In the genomic region with DNA sequence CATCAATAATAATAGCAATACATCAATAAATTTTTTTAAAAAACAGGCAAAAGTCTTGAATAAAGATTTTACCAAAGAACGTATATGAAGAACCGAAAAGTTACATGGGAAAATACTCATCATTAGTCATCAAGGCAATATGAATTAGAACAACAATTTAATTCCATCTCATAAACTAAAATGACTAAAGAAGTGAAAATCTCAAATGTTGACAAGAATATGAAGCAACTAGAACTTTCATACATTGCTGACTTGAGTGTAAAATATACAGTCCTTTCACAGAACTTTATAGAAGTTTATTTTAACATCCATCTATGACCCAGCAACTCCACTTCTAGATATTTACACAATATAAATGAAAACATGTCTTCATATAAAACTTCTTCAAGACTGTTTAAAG, we compare ENCODE assay signal across 20 cellular contexts. TPM values are rescaled to one million over a fixed set of nuclear protein-coding genes. Genes with fewer than 3 reads are reported as not detected.
DNase-seq lines count a peak whose midpoint lies in the region; ATAC-seq, FAIRE-seq and TF ChIP-seq lines count a peak whose summit lies in the region.
"Had no signal": no experiment of that assay in that cellular context is flagged by ENCODE, and none has a peak within 500 bp of the region (broad histone marks: within the 10 kb centered on the region; RNA-seq: fewer than 3 reads in every experiment).

No MANE protein-coding gene starts in this region.

- H3K9me1 ChIP-seq in keratinocyte (ENCODE audit: control insufficient read depth, extremely low read depth, insufficient read depth, low read length) = no peaks in the 10 kb centered on the region

- intact Hi-C loops in HCT116 (cut with micrococcal nuclease) (no loop called here), mammary epithelial cell (cut with micrococcal nuclease) (no loop called here)

- FAIRE-seq in A204.1 (lab: Jason Lieb, UNC) = peak; percentile 11
- FAIRE-seq in keratinocyte (lab: Jason Lieb, UNC) = no peak
- FAIRE-seq: H54 had no signal

- H3K27ac ChIP-seq in HCT116 (ENCODE audit: low read depth, low read length) (peak overlapping the region; percentile 75; the same call in 1 of the 2 replicates), mammary epithelial cell (ENCODE audit: insufficient read depth, low read depth, low read length) (peak overlapping the region; percentile 22), keratinocyte (ENCODE audit: control insufficient read depth, insufficient read depth, low read length) (peak overlapping the region; percentile 65), tibial nerve (no peak overlapping the region)
- H3K27ac ChIP-seq: C4-2B had no signal

- H2AFZ ChIP-seq in HCT116 (ENCODE audit: low read depth, low read length, poor library complexity, severe bottlenecking) = no peak overlapping the region
- H2AFZ ChIP-seq in mammary epithelial cell (ENCODE audit: low read depth, low read length) = no peak overlapping the region
- no peak overlapping the region for H2AFZ ChIP-seq in keratinocyte (ENCODE audit: control insufficient read depth, low read length)

- POLR2A ChIA-PET in HCT116 (lab: Charles Lee) = interaction anchor here (1.0 kb wide), 2 partner anchors 11 to 35 kb away, joined by 3 to 4 read pairs; partner anchors contain the start of gene ABHD10

- no peak overlapping the region for H3K4me2 ChIP-seq in HCT116 (ENCODE audit: low read length)
- H3K4me2 ChIP-seq in mammary epithelial cell (ENCODE audit: insufficient read depth, low read depth, low read length) = no peak overlapping the region
- H3K4me2 ChIP-seq in keratinocyte (ENCODE audit: control insufficient read depth, extremely low read depth, insufficient read depth, low read depth, low read length) = no peak overlapping the region

- CTCF ChIA-PET in HCT116 (lab: Charles Lee) (no interaction called here), mammary epithelial cell (lab: Charles Lee; ENCODE audit: low non-redundant PET) (no interaction called here)

- H3K9ac ChIP-seq in HCT116 (ENCODE audit: low read length) = no peak overlapping the region
- H3K9ac ChIP-seq in mammary epithelial cell (ENCODE audit: insufficient read depth, low read length) = no peak overlapping the region
- no peak overlapping the region for H3K9ac ChIP-seq in keratinocyte (ENCODE audit: control insufficient read depth, extremely low read depth, insufficient read depth, low read length)

- no peak for TF ChIP-seq CTCF in HCT116 (IDR thresholded peaks at IDR 0.05 in 2 of 3, conservative IDR thresholded peaks at IDR 0.05 in 1 of 3; ENCODE audit: borderline replicate concordance in 1 of 3, insufficient read depth in 1 of 3, low read depth in 2 of 3, low read length in 2 of 3)
- TF ChIP-seq CTCF in mammary epithelial cell (conservative IDR thresholded peaks at IDR 0.05 in 1 of 2, IDR thresholded peaks at IDR 0.05 in 1 of 2; ENCODE audit: extremely low read depth in 1 of 2, insufficient read depth in 1 of 2, low read depth in 1 of 2, low read length in 2 of 2) = no peak
- TF ChIP-seq CTCF in keratinocyte (optimal IDR thresholded peaks at IDR 0.05 in 1 of 3, IDR thresholded peaks at IDR 0.05 in 1 of 3, conservative IDR thresholded peaks at IDR 0.05 in 1 of 3; ENCODE audit: extremely low read depth in 1 of 3, insufficient read depth in 2 of 3, low read length in 3 of 3) = no peak
- TF ChIP-seq CTCF in tibial nerve (IDR thresholded peaks at IDR 0.05) = no peak

- no peaks in the 10 kb centered on the region for H3K27me3 ChIP-seq in HCT116 (ENCODE audit: insufficient read depth, low read length)
- no peaks in the 10 kb centered on the region for H3K27me3 ChIP-seq in mammary epithelial cell (ENCODE audit: insufficient read depth, low read length)
- no peaks in the 10 kb centered on the region for H3K27me3 ChIP-seq in keratinocyte (ENCODE audit: control insufficient read depth, extremely low read depth, insufficient read depth, low read length)
- H3K27me3 ChIP-seq in tibial nerve = no peaks in the 10 kb centered on the region

- in situ Hi-C loops in mammary epithelial cell (cut with MboI; ENCODE audit: low sequenced_read_pairs in 2 of 2) = no loop called here

- H3K9me3 ChIP-seq in HCT116 (ENCODE audit: control insufficient read depth in 1 of 2, insufficient read depth in 1 of 2, low read depth in 1 of 2, low read length in 2 of 2) (no peaks in the 10 kb centered on the region), mammary epithelial cell (replicated peaks; ENCODE audit: insufficient read depth, low read length) (no peaks in the 10 kb centered on the region), keratinocyte (ENCODE audit: control insufficient read depth, low read depth, low read length) (no peaks in the 10 kb centered on the region), tibial nerve (no peaks in the 10 kb centered on the region)

- H3K4me3 ChIP-seq in HCT116 (replicated peaks in 1 of 2; ENCODE audit: low read depth in 1 of 2, low read length in 2 of 2) = no peak overlapping the region
- H3K4me3 ChIP-seq in mammary epithelial cell (replicated peaks in 1 of 3; ENCODE audit: insufficient read depth in 1 of 3, low read depth in 2 of 3, low read length in 3 of 3) = no peak overlapping the region
- H3K4me3 ChIP-seq in keratinocyte (ENCODE audit: control insufficient read depth in 2 of 3, extremely low read depth in 1 of 3, insufficient read depth in 2 of 3, low read depth in 1 of 3, low read length in 3 of 3) = no peak overlapping the region
- H3K4me3 ChIP-seq in tibial nerve = no peak overlapping the region

- H3K79me2 ChIP-seq in HCT116 (ENCODE audit: insufficient read depth, low read length) (no peaks in the 10 kb centered on the region; the same call in 1 of the 2 replicates), mammary epithelial cell (ENCODE audit: insufficient read depth, low read length) (peaks cover 10% of the 10 kb centered on the region), keratinocyte (ENCODE audit: control insufficient read depth, insufficient read depth, low read length) (no peaks in the 10 kb centered on the region)

- DNase-seq in HCT116 (ENCODE audit: low read depth, low spot score) (no peak), mammary epithelial cell (no peak), keratinocyte (ENCODE audit: low read depth, low spot score) (no peak), NCI-H1436 treated with DMSO at 0.1 percent for 48 hours (lab: John Stamatoyannopoulos, UW) (no peak), cerebellar cortex (ENCODE audit: low spot score) (no peak), tibial nerve (ENCODE audit: low spot score in 2 of 2) (no peak)
- DNase-seq: Kasumi-1, NCI-H1417, NCI-H2029, NCI-H2171, NCI-H748 treated with DMSO at 0.1 percent for 48 hours, OCI-M1 had no signal

- RAD21 ChIA-PET in HCT116 (lab: Charles Lee; ENCODE audit: low non-redundant PET in 1 of 2, low total read pairs in 2 of 2, uncharacterized antibody in 2 of 2, unreplicated experiment in 2 of 2) = no interaction called here

- no peak for TF ChIP-seq EP300 in tibial nerve (IDR thresholded peaks at IDR 0.05)

- TF ChIP-seq POLR2A in HCT116 (IDR thresholded peaks at IDR 0.05; ENCODE audit: borderline replicate concordance, extremely low read depth, insufficient read depth, insufficient read length) (no peak), tibial nerve (IDR thresholded peaks at IDR 0.05) (no peak)

- no peak for TF ChIP-seq RAD21 in HCT116 (IDR thresholded peaks at IDR 0.05; ENCODE audit: low read depth)

- H3K36me3 ChIP-seq in HCT116 (ENCODE audit: control insufficient read depth in 1 of 2, insufficient read depth in 2 of 2, low read length in 2 of 2) (peaks cover 19 to 52% of the 10 kb centered on the region in 2 experiments), mammary epithelial cell (ENCODE audit: insufficient read depth, low read length) (peaks cover 41% of the 10 kb centered on the region), keratinocyte (ENCODE audit: control insufficient read depth in 2 of 2, extremely low read depth in 1 of 2, insufficient read depth in 2 of 2, low read length in 2 of 2) (peaks cover 32 to 33% of the 10 kb centered on the region in 2 experiments), tibial nerve (peaks cover 0 to 60% (median 0%) of the 10 kb centered on the region in 3 donors)

- 68% methylated on average over 2 of the region's 2 CpGs for WGBS in mammary epithelial cell (ENCODE audit: low coverage, missing lambda C conversion rate)
- WGBS in tibial nerve, 2 donors = 92% methylated on average over 2 of the region's 2 CpGs

- dilution Hi-C loops in mammary epithelial cell (cut with HindIII; ENCODE audit: low sequenced_read_pairs) (loop anchor here (25.0 kb wide), 1 partner anchor 356 kb away; the partner anchor contains the start of gene ZBED2), keratinocyte (cut with MboI; ENCODE audit: extremely low pct_ligation_motif_present, low sequenced_read_pairs) (no loop called here)

- ATAC-seq in HCT116 (no peak), GM21529 (IDR thresholded peaks at IDR 0.05; ENCODE audit: unreplicated experiment) (no peak)

- BruUV-seq in HCT116 (replicated peaks; lab: Mats Ljungman, UMichigan) = no TSS peak
- TSS peak; percentile 8 for BruUV-seq in mammary epithelial cell (replicated peaks; lab: Mats Ljungman, UMichigan)

- no peaks in the 10 kb centered on the region for H4K20me1 ChIP-seq in HCT116 (ENCODE audit: insufficient read depth)
- no peaks in the 10 kb centered on the region for H4K20me1 ChIP-seq in mammary epithelial cell (ENCODE audit: insufficient read depth, low read length)
- no peaks in the 10 kb centered on the region for H4K20me1 ChIP-seq in keratinocyte (ENCODE audit: control insufficient read depth, extremely low read depth, insufficient read depth, low read length)

- H3K9me2 ChIP-seq in HCT116 (ENCODE audit: insufficient read depth) = no peaks in the 10 kb centered on the region

- H3K4me1 ChIP-seq in HCT116 (ENCODE audit: control insufficient read depth in 1 of 2, insufficient read depth in 2 of 2, low read length in 2 of 2) (peaks cover 27 to 46% of the 10 kb centered on the region in 2 experiments), mammary epithelial cell (ENCODE audit: insufficient read depth, low read length) (peaks cover 6% of the 10 kb centered on the region), keratinocyte (ENCODE audit: control insufficient read depth, extremely low read depth, insufficient read depth, low read length) (peaks cover 14% of the 10 kb centered on the region), tibial nerve (no peaks in the 10 kb centered on the region)

RNA-seq across cellular contexts. Expression of gene ABHD10, which starts 35.3 kb away (rescaled TPM):
- 295 TPM for total RNA-seq in HCT116 (2021; ENCODE audit: unreplicated experiment)
- polyA plus RNA-seq in HCT116 (2012) = 142 and 150 TPM in 2 replicates
- total RNA-seq in mammary epithelial cell = 10 to 100 TPM; 14.8 to 23.1 TPM
- polyA plus RNA-seq in mammary epithelial cell = 18.5 TPM
- polyA minus RNA-seq in mammary epithelial cell = 8.7 TPM
- polyA plus RNA-seq in keratinocyte = 12.0 to 22.2 TPM (median 13.2 TPM) in 3 replicates
- polyA plus RNA-seq in keratinocyte (2011; ENCODE audit: low read depth) = 3.9 TPM
- polyA plus RNA-seq in keratinocyte (2011; cell fraction: cytosol; rRNA removed) = 6.9 and 15.9 TPM in 2 replicates
- 12.9 and 17.7 TPM in 2 replicates for polyA plus RNA-seq in keratinocyte (2011; cell fraction: nucleus; rRNA removed)
- 7.6 and 11.3 TPM in 2 replicates for polyA plus RNA-seq in keratinocyte (2012; ENCODE audit: low replicate concordance)
- polyA minus RNA-seq in keratinocyte = 1.7 to 17.9 TPM (median 8.0 TPM) in 3 replicates
- polyA minus RNA-seq in keratinocyte (2011; cell fraction: cytosol; rRNA and poly(A)+ RNA removed) = 16.1 TPM
- 10.8 and 40.9 TPM in 2 replicates for polyA minus RNA-seq in keratinocyte (2011; cell fraction: nucleus; rRNA and poly(A)+ RNA removed)
- 10 to 100 TPM; 11.7 to 28.8 (median 19.4) TPM for total RNA-seq in tibial nerve

RNA-seq across cellular contexts. Expression of gene TAGLN3, which starts 55.2 kb away (rescaled TPM):
- total RNA-seq in HCT116 (2021; ENCODE audit: unreplicated experiment) (0.64 TPM), mammary epithelial cell (1 to 10 TPM in 1 of 2 donors, under 1 TPM in 1; 0.50 to 5.3 TPM), tibial nerve (1 to 10 TPM in 1 of 4 donors, not detected in 3; 3.1 TPM)
- 0.35 and 0.47 TPM in 2 replicates for polyA plus RNA-seq in HCT116 (2012)
- polyA plus RNA-seq in mammary epithelial cell (16.4 TPM), keratinocyte (6.4 to 8.9 TPM (median 8.5 TPM) in 3 replicates)
- polyA minus RNA-seq in mammary epithelial cell (21.2 TPM), keratinocyte (2.5 to 6.7 TPM (median 2.5 TPM) in 3 replicates)
- 1.9 TPM for polyA plus RNA-seq in keratinocyte (2011; ENCODE audit: low read depth)
- 4.2 and 4.3 TPM in 2 replicates for polyA plus RNA-seq in keratinocyte (2011; cell fraction: cytosol; rRNA removed)
- polyA plus RNA-seq in keratinocyte (2011; cell fraction: nucleus; rRNA removed) = 4.6 and 5.7 TPM in 2 replicates
- 2.4 and 5.7 TPM in 2 replicates for polyA plus RNA-seq in keratinocyte (2012; ENCODE audit: low replicate concordance)
- not detected for polyA minus RNA-seq in keratinocyte (2011; cell fraction: cytosol; rRNA and poly(A)+ RNA removed)
- polyA minus RNA-seq in keratinocyte (2011; cell fraction: nucleus; rRNA and poly(A)+ RNA removed) = 5.9 and 8.8 TPM in 2 replicates
- total RNA-seq: A172, NCI-H460, SK-MEL-5 had no signal
- polyA plus RNA-seq: IgD-negative memory B cell had no signal

Comparison
In these comparisons a context has a peak if more than half of its experiments do, and no peak if none do; other contexts are left out.
1. H3K27ac ChIP-seq: peak in HCT116 (single experiment), mammary epithelial cell (single experiment) and keratinocyte (single experiment); none in tibial nerve (0 of 4).